15 cellular contexts compared by ENCODE assay signal in genomic region chr2:158996378-158996993, GRCh38. TPM values are rescaled to one million over a fixed set of nuclear protein-coding genes. Genes with fewer than 3 reads are reported as not detected.
DNase-seq lines count a peak whose midpoint lies in the region; ATAC-seq, FAIRE-seq and TF ChIP-seq lines count a peak whose summit lies in the region.
"Had no signal": no experiment of that assay in that cellular context is flagged by ENCODE, and none has a peak within 500 bp of the region (broad histone marks: within the 10 kb centered on the region; RNA-seq: fewer than 3 reads in every experiment).

No MANE protein-coding gene starts in this region.

- H2AFZ ChIP-seq in GM12878 (ENCODE audit: control insufficient read depth, low read depth, low read length): no peak overlapping the region
- H2AFZ ChIP-seq: GM23338 had no signal

- no TSS peak for BruUV-seq in GM12878 (replicated peaks; lab: Mats Ljungman, UMichigan)

- H3K4me3 ChIP-seq in BLaER1 (no peak overlapping the region), GM12878 (no peak overlapping the region)
- H3K4me3 ChIP-seq: GM23338 had no signal

- SMC1A ChIA-PET in GM12878 (lab: Charles Lee; ENCODE audit: uncharacterized antibody, unreplicated experiment): interaction anchor here (0.9 kb wide), 1 partner anchor 40 kb away, joined by 3 read pairs; no protein-coding TSS in a partner anchor

- TF ChIP-seq POLR2A in GM12878 (IDR thresholded peaks at IDR 0.05; ENCODE audit: low read depth, low read length): no peak

- no peaks in the 10 kb centered on the region for H4K20me1 ChIP-seq in BLaER1
- no peaks in the 10 kb centered on the region for H4K20me1 ChIP-seq in GM12878 (ENCODE audit: control insufficient read depth, insufficient read depth)

- H3K4me2 ChIP-seq in BLaER1 (peak overlapping the region; percentile 80; the same call in 1 of the 2 replicates), GM12878 (ENCODE audit: control insufficient read depth, insufficient read depth) (no peak overlapping the region)
- H3K4me2 ChIP-seq: GM23338 had no signal

- ATAC-seq in GM12878: no peak; the same call in 2 of the 3 replicates
- ATAC-seq in HG03354 (IDR thresholded peaks at IDR 0.05; ENCODE audit: poor library complexity, severe bottlenecking, unreplicated experiment): no peak
- no peak for ATAC-seq in HG03342 (IDR thresholded peaks at IDR 0.05; ENCODE audit: unreplicated experiment)
- ATAC-seq: stimulated activated naive CD8-positive, alpha-beta T cell treated with anti-CD3 and anti-CD28 coated beads, Interleukin-15, amount 100 ng/mL, for 72 hours had no signal

- CTCF ChIA-PET in GM12878 (lab: Yijun Ruan, JAX): interaction anchor here (1.7 kb wide), 1 partner anchor 123 kb away, joined by 6 read pairs; no protein-coding TSS in a partner anchor

- H3K4me1 Mint-ChIP-seq in neural crest cell: peaks cover 8% of the 10 kb centered on the region
- H3K4me1 Mint-ChIP-seq: stimulated activated naive CD8-positive, alpha-beta T cell treated with anti-CD3 and anti-CD28 coated beads, Interleukin-15, amount 100 ng/mL, for 72 hours had no signal

- 72% methylated on average over 4 of the region's 4 CpGs for WGBS in GM12878 (ENCODE audit: insufficient coverage, insufficient replicate concordance, low lambda C conversion rate, missing lambda C conversion rate)

- no peaks in the 10 kb centered on the region for H3K9me3 Mint-ChIP-seq in neural crest cell
- H3K9me3 Mint-ChIP-seq: GM23338; stimulated activated naive CD8-positive, alpha-beta T cell treated with anti-CD3 and anti-CD28 coated beads, Interleukin-15, amount 100 ng/mL, for 72 hours had no signal

- no peaks in the 10 kb centered on the region for H3K79me2 ChIP-seq in GM12878 (ENCODE audit: control insufficient read depth, insufficient read depth, low read length)

- DNase-seq in HT-29 (ENCODE audit: low spot score) (peak; percentile 19), GM12878 (ENCODE audit: low read depth, low spot score) (no peak), neural crest cell (ENCODE audit: low read depth, low spot score) (no peak), substantia nigra (lab: John Stamatoyannopoulos, UW) (no peak)
- DNase-seq in activated naive CD4-positive, alpha-beta T cell (lab: John Stamatoyannopoulos, UW): no peak
- DNase-seq: activated CD4-positive, alpha-beta T cell treated with anti-CD3 and anti-CD28 coated beads for 4 hours; NCI-H1694; NCI-H82; stimulated activated CD4-positive, alpha-beta T cell treated with anti-CD3 and anti-CD28 coated beads, Interleukin-4, amount 100 ng/mL, for 24 hours; stimulated activated naive CD8-positive, alpha-beta T cell treated with anti-CD3 and anti-CD28 coated beads, Interleukin-15, amount 100 ng/mL, for 72 hours had no signal

- H3K36me3 ChIP-seq in BLaER1 (no peaks in the 10 kb centered on the region), GM12878 (ENCODE audit: control insufficient read depth in 2 of 2, insufficient read depth in 2 of 2, low read length in 1 of 2) (no peaks in the 10 kb centered on the region)

- H3K27me3 Mint-ChIP-seq in neural crest cell (ENCODE audit: low read depth): no peaks in the 10 kb centered on the region
- H3K27me3 Mint-ChIP-seq: stimulated activated naive CD8-positive, alpha-beta T cell treated with anti-CD3 and anti-CD28 coated beads, Interleukin-15, amount 100 ng/mL, for 72 hours had no signal

- no peaks in the 10 kb centered on the region for H3K9me3 ChIP-seq in BLaER1
- no peaks in the 10 kb centered on the region for H3K9me3 ChIP-seq in GM12878 (replicated peaks; ENCODE audit: control insufficient read depth, insufficient read depth, low read length)

- TF ChIP-seq CTCF in GM12878 (IDR thresholded peaks at IDR 0.05 in 2 of 3, conservative IDR thresholded peaks at IDR 0.05 in 1 of 3; ENCODE audit: control insufficient read depth in 2 of 3, extremely low read depth in 1 of 3, insufficient read depth in 1 of 3, low read depth in 3 of 3, low read length in 3 of 3) (peak in 2 of 3 experiments; percentile 8 to 32; a peak in 1 of 6 replicates), neural crest cell (conservative IDR thresholded peaks at IDR 0.05) (peak; percentile 65)

- H3K9ac ChIP-seq in BLaER1 (no peak overlapping the region), GM12878 (ENCODE audit: control insufficient read depth, insufficient read depth, low read length) (no peak overlapping the region)

- TF ChIP-seq RAD21 in GM12878 (IDR thresholded peaks at IDR 0.05; ENCODE audit: insufficient read depth, low read depth, low read length): no peak

- H3K27me3 ChIP-seq in BLaER1: no peaks in the 10 kb centered on the region
- no peaks in the 10 kb centered on the region; a peak in 1 of 4 replicates for H3K27me3 ChIP-seq in GM12878 (replicated peaks in 1 of 2; ENCODE audit: control insufficient read depth in 2 of 2, insufficient read depth in 2 of 2, low read length in 1 of 2)

- POLR2A ChIA-PET in GM12878 (lab: Charles Lee): no interaction called here

- H3K4me1 ChIP-seq in BLaER1: peaks cover 43% of the 10 kb centered on the region
- H3K4me1 ChIP-seq in GM12878 (ENCODE audit: control insufficient read depth, insufficient read depth, low read length): peaks cover 3% of the 10 kb centered on the region; the same call in 1 of the 2 replicates

- in situ Hi-C loops in GM12878 (cut with MboI): no loop called here

- no peak overlapping the region for H3K27ac Mint-ChIP-seq in neural crest cell (ENCODE audit: unreplicated experiment)
- H3K27ac Mint-ChIP-seq: GM23338; stimulated activated naive CD8-positive, alpha-beta T cell treated with anti-CD3 and anti-CD28 coated beads, Interleukin-15, amount 100 ng/mL, for 72 hours had no signal

- no peak for FAIRE-seq in GM12878 (lab: Jason Lieb, UNC)
- FAIRE-seq: GM12892 had no signal

- H3K4me3 Mint-ChIP-seq in neural crest cell: no peak overlapping the region
- H3K4me3 Mint-ChIP-seq: GM23338; stimulated activated naive CD8-positive, alpha-beta T cell treated with anti-CD3 and anti-CD28 coated beads, Interleukin-15, amount 100 ng/mL, for 72 hours had no signal

- no peak overlapping the region for H3K27ac ChIP-seq in BLaER1
- H3K27ac ChIP-seq in GM12878 (ENCODE audit: control insufficient read depth, insufficient read depth): no peak overlapping the region
- H3K27ac ChIP-seq in substantia nigra (ENCODE audit: low read depth, low read length, poor library complexity, severe bottlenecking): no peak overlapping the region

- RAD21 ChIA-PET in GM12878 (lab: Charles Lee; ENCODE audit: unreplicated experiment): no interaction called here

- H3K36me3 Mint-ChIP-seq in neural crest cell (ENCODE audit: low read depth): no peaks in the 10 kb centered on the region

- TF ChIP-seq EP300 in GM12878 (IDR thresholded peaks at IDR 0.05; ENCODE audit: borderline replicate concordance in 1 of 2, control insufficient read depth in 1 of 2, low read depth in 2 of 2, low read length in 2 of 2): no peak

- intact Hi-C loops in GM12878 (cut with micrococcal nuclease; ENCODE audit: unreplicated experiment): no loop called here

RNA-seq across cellular contexts. Expression of gene TANC1, which starts 28.0 kb away (rescaled TPM):
- total RNA-seq in HT-29 (2014; rRNA removed; shearing (Covaris generic)): 16.1 and 18.6 TPM in 2 replicates
- total RNA-seq in GM12878 (2013; cell fraction: nucleolus; rRNA removed): 39.6 and 41.7 TPM in 2 replicates
- total RNA-seq in GM12878 (2014; rRNA removed): 0.16 and 0.34 TPM in 2 replicates
- 0.32 and 0.36 TPM in 2 replicates for total RNA-seq in GM12878 (2014; rRNA removed; fragmentation: Illumina TruSeq; extraction: Trizol)
- 0.48 and 0.59 TPM in 2 replicates for total RNA-seq in GM12878 (2021)
- 0.33 TPM for polyA plus RNA-seq in GM12878 (2011; ENCODE audit: low read depth)
- polyA plus RNA-seq in GM12878 (2011; rRNA removed): 5.0 and 5.3 TPM in 2 replicates
- polyA plus RNA-seq in GM12878 (2011; cell fraction: cytosol; rRNA removed): 3.4 and 3.9 TPM in 2 replicates
- polyA plus RNA-seq in GM12878 (2011; cell fraction: nucleus; rRNA removed): 9.7 and 11.3 TPM in 2 replicates
- 0.69 and 1.0 TPM in 2 replicates for polyA plus RNA-seq in GM12878 (2012)
- polyA plus RNA-seq in GM12878 (2014; fragmentation: Illumina TruSeq; extraction: Trizol): 0.24 and 0.26 TPM in 2 replicates
- polyA plus RNA-seq in GM12878 (2014; fragmentation: Nextera tagmentation; extraction: Ambion mirVana): under 1 TPM; 0.05 to 0.07 TPM
- polyA plus RNA-seq in GM12878 (2014; rRNA removed): 0.20 and 0.35 TPM in 2 replicates
- under 1 TPM; 0.16 to 0.52 TPM for polyA plus RNA-seq in GM12878 (2016; fragmentation: Nextera tagmentation; extraction: Ambion mirVana)
- polyA minus RNA-seq in GM12878 (2011; rRNA and poly(A)+ RNA removed): 11.8 and 14.9 TPM in 2 replicates
- polyA minus RNA-seq in GM12878 (2011; cell fraction: cytosol; rRNA and poly(A)+ RNA removed): 3.2 and 5.1 TPM in 2 replicates
- polyA minus RNA-seq in GM12878 (2011; cell fraction: nucleus; rRNA and poly(A)+ RNA removed): 8.7 and 13.0 TPM in 2 replicates
- total RNA-seq in neural crest cell: 13.2 and 14.1 TPM in 2 replicates
